Comparison of ENCODE assay signal across 23 cellular contexts in genomic region chr4:25506032-25506571, GRCh38.
"Had no signal": no experiment of that assay in that cellular context is flagged by ENCODE, and none has a peak within 500 bp of the region (broad histone marks: within the 10 kb centered on the region; RNA-seq: fewer than 3 reads in every experiment).

No MANE protein-coding gene starts in this region.

- H3K27ac ChIP-seq: colonic mucosa, epithelial cell of prostate, gastrocnemius medialis, parathyroid adenoma, right lobe of liver, stomach, tibial artery, upper lobe of left lung, uterus had no signal

- H2AFZ ChIP-seq: parathyroid adenoma had no signal

- DNase-seq: colonic mucosa; effector CD8-positive, alpha-beta T cell; endodermal cell; foreskin fibroblast; gastrocnemius medialis; head of caudate nucleus; kidney; right lobe of liver; small intestine; stimulated activated CD4-positive, alpha-beta T cell treated with anti-CD3 and anti-CD28 coated beads, Interleukin-12 subunit alpha, Interleukin-12 subunit beta, amount 100 ng/mL, for 4 hours; stimulated activated CD4-positive, alpha-beta T cell treated with anti-CD3 and anti-CD28 coated beads, Interleukin-1b, Interleukin-23, amount 100 ng/mL, for 48 hours; stimulated activated CD4-positive, alpha-beta T cell treated with anti-CD3 and anti-CD28 coated beads, Interleukin-4, amount 100 ng/mL, for 1 hour; stimulated activated CD8-positive, alpha-beta memory T cell treated with anti-CD3 and anti-CD28 coated beads, Interleukin-4, amount 100 ng/mL, for 48 hours; stimulated activated naive CD4-positive, alpha-beta T cell treated with Interleukin-2 at 50 U/mL for 16 hours; stomach; tibial artery; uterus had no signal

- ATAC-seq: esophagus mucosa, gastrocnemius medialis, left lobe of liver had no signal

- H3K4me1 ChIP-seq: colonic mucosa, gastrocnemius medialis, parathyroid adenoma, right lobe of liver, stomach, tibial artery, uterus had no signal

- H3K79me2 ChIP-seq: parathyroid adenoma had no signal

- H3K4me3 ChIP-seq: colonic mucosa, gastrocnemius medialis, lung, right lobe of liver, stomach, tibial artery, upper lobe of left lung, uterus had no signal

- H3K9me3 ChIP-seq: colonic mucosa, gastrocnemius medialis, right lobe of liver, tibial artery, uterus had no signal

- H3K36me3 ChIP-seq: colonic mucosa, gastrocnemius medialis, right lobe of liver, stomach, tibial artery, upper lobe of left lung, uterus had no signal

- H3K9ac ChIP-seq: parathyroid adenoma had no signal

- FAIRE-seq: kidney, small intestine had no signal

- H3K27me3 ChIP-seq: colonic mucosa, gastrocnemius medialis, right lobe of liver, stomach, tibial artery, upper lobe of left lung, uterus had no signal
